In the genomic region with DNA sequence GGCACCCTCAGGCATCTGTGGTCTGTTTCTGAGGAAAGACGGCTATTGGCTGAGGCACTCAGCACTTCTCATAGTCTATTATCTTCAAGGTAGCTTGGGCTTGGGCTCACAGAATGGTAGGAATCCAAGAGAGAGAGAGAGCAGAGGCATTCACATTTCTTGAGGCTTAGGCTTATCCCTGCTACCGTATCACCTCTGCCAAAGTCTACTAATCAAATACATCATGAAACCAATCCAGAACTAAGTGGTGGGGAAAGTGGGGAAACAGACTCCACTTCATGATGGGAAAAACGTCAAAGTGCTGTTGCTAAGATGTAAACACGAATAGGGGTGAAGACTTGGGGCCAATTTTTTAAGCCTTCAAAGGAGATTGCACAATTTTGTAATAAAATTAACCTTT, we compare ENCODE assay signal across 18 cellular contexts.
"Had no signal": no experiment of that assay in that cellular context is flagged by ENCODE, and none has a peak within 500 bp of the region (broad histone marks: within the 10 kb centered on the region; RNA-seq: fewer than 3 reads in every experiment).

No MANE protein-coding gene starts in this region.

- H3K27me3 ChIP-seq: colonic mucosa, gastrocnemius medialis, right lobe of liver, tibial artery, upper lobe of left lung, uterus had no signal

- H3K4me1 ChIP-seq: colonic mucosa, gastrocnemius medialis, parathyroid adenoma, prostate gland, right lobe of liver, tibial artery, upper lobe of left lung, uterus had no signal

- H3K36me3 ChIP-seq: colonic mucosa, gastrocnemius medialis, prostate gland, right lobe of liver, tibial artery, upper lobe of left lung, uterus had no signal

- H3K79me2 ChIP-seq: parathyroid adenoma had no signal

- H3K4me3 ChIP-seq: colonic mucosa, gastrocnemius medialis, lung, prostate gland, right lobe of liver, tibial artery, upper lobe of left lung, uterus had no signal

- H3K9ac ChIP-seq: parathyroid adenoma had no signal

- H2AFZ ChIP-seq: parathyroid adenoma had no signal

- ATAC-seq: gastrocnemius medialis; left colon; left ventricle myocardium superior; right lobe of liver; stimulated activated effector memory CD8-positive, alpha-beta T cell treated with anti-CD3 and anti-CD28 coated beads, Interleukin-12 subunit alpha, Interleukin-12 subunit beta, amount 100 ng/mL, for 72 hours had no signal

- H3K9me3 ChIP-seq: colonic mucosa, gastrocnemius medialis, prostate gland, right lobe of liver, tibial artery, upper lobe of left lung, uterus had no signal

- DNase-seq: colonic mucosa; dermis blood vessel endothelial cell; gastrocnemius medialis; immature natural killer cell; left colon; left ventricle myocardium superior; mesenchymal stem cell; naive B cell; right lobe of liver; stimulated activated CD4-positive, alpha-beta T cell treated with anti-CD3 and anti-CD28 coated beads, Interleukin-4, amount 100 ng/mL, for 1 hour; stimulated activated CD8-positive, alpha-beta memory T cell treated with anti-CD3 and anti-CD28 coated beads, Interleukin-4, amount 100 ng/mL, for 48 hours; tibial artery; upper lobe of left lung; uterus had no signal

- H3K27ac ChIP-seq: colonic mucosa, gastrocnemius medialis, parathyroid adenoma, prostate gland, right lobe of liver, tibial artery, upper lobe of left lung, uterus had no signal
